ENCODE assay signal across 8 cellular contexts in the genomic region with DNA sequence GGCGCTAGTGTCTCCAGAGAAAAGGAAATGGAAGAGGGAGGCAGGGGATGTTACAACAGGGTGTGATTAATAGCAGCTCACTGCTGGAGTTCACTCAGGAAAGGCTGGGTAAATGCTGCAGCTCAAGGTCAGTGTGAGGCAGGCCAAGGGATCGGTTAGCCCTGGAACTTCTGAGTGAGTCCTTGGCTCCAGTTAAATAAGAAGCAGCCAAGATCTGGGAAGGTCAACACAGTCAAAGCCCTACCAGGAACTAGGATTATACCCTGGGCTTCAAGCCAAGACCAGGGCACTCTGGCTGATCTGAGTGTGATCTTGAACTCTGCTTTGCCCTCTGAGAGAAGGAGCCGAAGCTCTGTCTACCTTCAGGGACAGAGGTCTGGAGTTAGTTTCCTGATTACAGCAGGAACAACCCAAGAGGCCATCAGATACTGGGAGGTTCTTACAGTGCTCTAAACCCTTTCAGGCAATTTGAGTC.
DNase-seq lines count a peak whose midpoint lies in the region; ATAC-seq and TF ChIP-seq lines count a peak whose summit lies in the region.

No MANE protein-coding gene starts in this region.

- no peaks in the 10 kb centered on the region for H3K36me3 ChIP-seq in muscle layer of colon (ENCODE audit: insufficient read depth, low read length)

- DNase-seq in AG08395 (ENCODE audit: low spot score) (peak; percentile 39), NCI-H2029 (lab: John Stamatoyannopoulos, UW) (peak; percentile 71), epithelial cell of prostate (ENCODE audit: low read depth, low spot score) (no peak), GM13976 (ENCODE audit: low spot score) (no peak)
- DNase-seq in activated CD4-positive, alpha-beta T cell treated with anti-CD3 and anti-CD28 coated beads, Interleukin-2, amount 50 U/mL, for 4 hours, result no peak

- in situ Hi-C loops in GM13976 (cut with MboI; ENCODE audit: low sequenced_read_pairs, unreplicated experiment), result no loop called here

- H3K27ac ChIP-seq in epithelial cell of prostate, result peak overlapping the region; percentile 66
- peak overlapping the region; percentile 16 for H3K27ac ChIP-seq in muscle layer of colon (ENCODE audit: low read depth, low read length)

- no peak overlapping the region for H3K9ac ChIP-seq in muscle layer of colon (ENCODE audit: low read length)

- H3K4me1 ChIP-seq in muscle layer of colon (ENCODE audit: insufficient read depth, low read length), result peaks cover 42% of the 10 kb centered on the region

- ATAC-seq in HG03469 (IDR thresholded peaks at IDR 0.05; ENCODE audit: unreplicated experiment) (no peak), GM21360 (IDR thresholded peaks at IDR 0.05; ENCODE audit: unreplicated experiment) (no peak)

- H3K9me3 ChIP-seq in muscle layer of colon (ENCODE audit: low read length), result no peaks in the 10 kb centered on the region

- no peaks in the 10 kb centered on the region for H3K27me3 ChIP-seq in muscle layer of colon (ENCODE audit: control insufficient read depth in 1 of 2, insufficient read depth in 2 of 2, low read length in 2 of 2)

- H3K4me3 ChIP-seq in muscle layer of colon (ENCODE audit: low read depth in 1 of 2, low read length in 2 of 2), result no peak overlapping the region

- no peak for TF ChIP-seq CTCF in GM13976 (IDR thresholded peaks at IDR 0.05; ENCODE audit: borderline replicate concordance, control extremely low read depth, extremely low read depth, insufficient read depth, missing control alignments)

Comparison
In these comparisons a context has a peak if more than half of its experiments do, and no peak if none do; other contexts are left out.
1. DNase-seq: peak in AG08395 (single experiment) and NCI-H2029 (single experiment); none in epithelial cell of prostate (single experiment), GM13976 (single experiment) and activated CD4-positive, alpha-beta T cell treated with anti-CD3 and anti-CD28 coated beads, Interleukin-2, amount 50 U/mL, for 4 hours (0 of 2).